Comparison of ENCODE assay signal across 11 cellular contexts in the genomic region with DNA sequence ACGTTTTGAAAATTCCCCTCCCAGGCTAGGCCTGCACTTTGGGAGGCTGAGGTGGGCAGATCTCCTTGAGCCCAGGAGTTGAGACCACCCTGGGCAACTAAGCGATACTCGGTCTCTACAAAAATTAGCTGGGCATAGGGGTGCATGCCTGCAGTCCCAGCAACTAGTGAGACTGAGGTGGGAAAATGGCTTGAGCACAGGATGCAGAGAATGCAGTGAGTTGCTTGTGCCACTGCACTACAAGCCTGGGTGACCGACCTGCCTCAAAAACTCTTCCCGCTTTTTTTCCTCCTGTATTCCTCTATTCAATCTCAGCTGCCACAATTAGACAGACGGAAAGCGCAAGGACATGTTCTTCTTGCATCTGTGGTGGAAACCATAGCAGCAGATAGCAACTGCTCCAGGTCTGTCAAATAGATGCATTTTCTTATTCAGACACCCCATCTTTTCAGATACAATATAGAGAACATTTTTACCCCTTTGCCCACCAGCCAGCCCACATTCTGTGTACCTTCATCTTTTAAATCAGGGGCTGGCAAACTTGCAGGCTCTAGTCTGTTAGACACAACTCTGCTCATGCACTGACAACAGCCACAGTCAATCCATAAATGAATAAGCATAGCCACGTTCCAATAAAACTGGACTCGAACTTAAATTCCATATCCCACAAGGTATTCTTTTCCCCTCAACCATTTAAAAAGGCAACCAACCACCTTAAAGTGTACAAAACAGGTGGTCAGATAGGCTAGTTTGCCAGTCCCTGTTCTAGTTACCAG. TPM values are rescaled to one million over a fixed set of nuclear protein-coding genes. Genes with fewer than 3 reads are reported as not detected.
A peak's percentile ranks its signal among the peaks of the same experiment; 100 is the strongest.
DNase-seq lines count a peak whose midpoint lies in the region; ATAC-seq and TF ChIP-seq lines count a peak whose summit lies in the region.
"Had no signal": no experiment of that assay in that cellular context is flagged by ENCODE, and none has a peak within 500 bp of the region (broad histone marks: within the 10 kb centered on the region; RNA-seq: fewer than 3 reads in every experiment).

No MANE protein-coding gene starts in this region.

- H3K27me3 Mint-ChIP-seq in CD4-positive, alpha-beta T cell, result no peaks in the 10 kb centered on the region
- H3K27me3 Mint-ChIP-seq in GM23338 (ENCODE audit: insufficient read depth, low read depth, poor library complexity), result peaks cover 23% of the 10 kb centered on the region
- no peaks in the 10 kb centered on the region for H3K27me3 Mint-ChIP-seq in activated T-helper 2 cell treated with anti-CD3 and anti-CD28 coated beads, Interferon-gamma antibody, Interleukin-2, Interleukin-4, amounts not matched to agents 10 μg/mL and 5 μg/mL and 100 μg/mL, durations not matched to agents 14 hours and 24 hours and 36 hours (ENCODE audit: low read depth)

- no peak overlapping the region for H3K18ac ChIP-seq in mesenchymal stem cell (ENCODE audit: low read depth in 1 of 2, low read length in 2 of 2)

- no peak overlapping the region for H3K14ac ChIP-seq in mesenchymal stem cell (ENCODE audit: low read length in 2 of 2)

- no peak overlapping the region for H2AK5ac ChIP-seq in mesenchymal stem cell (ENCODE audit: low read length, severe bottlenecking)

- no peaks in the 10 kb centered on the region for H3K27me3 ChIP-seq in CD4-positive, alpha-beta T cell (ENCODE audit: control insufficient read depth, insufficient read depth, low read length)
- H3K27me3 ChIP-seq in GM23338 (ENCODE audit: insufficient read depth), result no peaks in the 10 kb centered on the region
- H3K27me3 ChIP-seq in mesenchymal stem cell (ENCODE audit: control insufficient read depth in 1 of 2, insufficient read depth in 1 of 2, low read length in 2 of 2), result no peaks in the 10 kb centered on the region

- H3K27ac Mint-ChIP-seq in CD4-positive, alpha-beta T cell, result peak overlapping the region; percentile 84
- H3K27ac Mint-ChIP-seq in GM23338, result peak overlapping the region; percentile 46; the same call in 1 of the 2 replicates
- H3K27ac Mint-ChIP-seq in activated T-helper 2 cell treated with anti-CD3 and anti-CD28 coated beads, Interferon-gamma antibody, Interleukin-2, Interleukin-4, amounts not matched to agents 10 μg/mL and 5 μg/mL and 100 μg/mL, durations not matched to agents 14 hours and 24 hours and 36 hours, result peak overlapping the region; percentile 10

- no peak overlapping the region for H2BK5ac ChIP-seq in mesenchymal stem cell (ENCODE audit: low read depth, low read length, poor library complexity, severe bottlenecking)

- no peak overlapping the region for H4K8ac ChIP-seq in mesenchymal stem cell (ENCODE audit: low read length)

- H2BK15ac ChIP-seq in mesenchymal stem cell (ENCODE audit: low read depth, poor library complexity, severe bottlenecking), result no peak overlapping the region

- H3K4me2 ChIP-seq in GM23338 (no peak overlapping the region), mesenchymal stem cell (ENCODE audit: low read length, poor library complexity, severe bottlenecking) (no peak overlapping the region)

- H3K9me3 ChIP-seq in CD4-positive, alpha-beta T cell (ENCODE audit: control insufficient read depth, low read length), result no peaks in the 10 kb centered on the region
- H3K9me3 ChIP-seq in mesenchymal stem cell (ENCODE audit: control insufficient read depth, low read length), result no peaks in the 10 kb centered on the region

- H3F3A ChIP-seq in GM23338 (replicated peaks; ENCODE audit: low read depth), result peaks cover 62% of the 10 kb centered on the region

- no peak overlapping the region for H3K4me3 ChIP-seq in GM23338
- H3K4me3 ChIP-seq in mesenchymal stem cell (ENCODE audit: insufficient read depth in 1 of 2, low read depth in 1 of 2, low read length in 2 of 2), result peak overlapping the region in 1 of 2 experiments; percentile 6
- H3K4me3 ChIP-seq: lung had no signal

- H3K4me1 Mint-ChIP-seq in CD4-positive, alpha-beta T cell (ENCODE audit: low read depth), result peaks cover 93% of the 10 kb centered on the region
- peaks cover 63% of the 10 kb centered on the region for H3K4me1 Mint-ChIP-seq in GM23338
- H3K4me1 Mint-ChIP-seq in activated T-helper 2 cell treated with anti-CD3 and anti-CD28 coated beads, Interferon-gamma antibody, Interleukin-2, Interleukin-4, amounts not matched to agents 10 μg/mL and 5 μg/mL and 100 μg/mL, durations not matched to agents 14 hours and 24 hours and 36 hours (ENCODE audit: low read depth), result peaks cover 71% of the 10 kb centered on the region

- ATAC-seq in CD4-positive, alpha-beta T cell (ENCODE audit: poor library complexity), result no peak
- ATAC-seq in GM23338 (no peak), left colon (no peak), HG03378 (IDR thresholded peaks at IDR 0.05; ENCODE audit: unreplicated experiment) (no peak)

- peaks cover 33% of the 10 kb centered on the region for H3K4me1 ChIP-seq in GM23338 (ENCODE audit: insufficient read depth)
- peaks cover 7% of the 10 kb centered on the region for H3K4me1 ChIP-seq in mesenchymal stem cell (ENCODE audit: control insufficient read depth, insufficient read depth, low read depth, low read length)

- peaks cover 55% of the 10 kb centered on the region for H3K36me3 Mint-ChIP-seq in CD4-positive, alpha-beta T cell (ENCODE audit: low read depth)
- peaks cover 68% of the 10 kb centered on the region for H3K36me3 Mint-ChIP-seq in GM23338 (ENCODE audit: low read depth)
- peaks cover 88% of the 10 kb centered on the region for H3K36me3 Mint-ChIP-seq in activated T-helper 2 cell treated with anti-CD3 and anti-CD28 coated beads, Interferon-gamma antibody, Interleukin-2, Interleukin-4, amounts not matched to agents 10 μg/mL and 5 μg/mL and 100 μg/mL, durations not matched to agents 14 hours and 24 hours and 36 hours (ENCODE audit: low read depth)

- CTCF ChIA-PET in CD4-positive, alpha-beta T cell (lab: Charles Lee), result no interaction called here

- POLR2A ChIA-PET in CD4-positive, alpha-beta T cell (lab: Charles Lee), result interaction anchor here (0.6 to 1.7 kb wide), 4 partner anchors 9 to 716 kb away, joined by 3 to 8 read pairs (median 3); no protein-coding TSS in a partner anchor

- intact Hi-C loops in CD4-positive, alpha-beta T cell (cut with DNase I, micrococcal nuclease), result loop anchor here (5.0 to 10.0 kb wide), 3 partner anchors 211 to 849 kb away; partner anchors contain the start of genes GTF2F2 (in 2 of the 2), LCP1 (in 1 of the 2) and TSC22D1 (in 1 of the 2)
- intact Hi-C loops in activated T-helper 2 cell treated with anti-CD3 and anti-CD28 coated beads, Interferon-gamma antibody, Interleukin-2, Interleukin-4, amounts not matched to agents 10 μg/mL and 5 μg/mL and 100 μg/mL, durations not matched to agents 14 hours and 24 hours and 36 hours (cut with micrococcal nuclease), result no loop called here
- intact Hi-C loops in left colon (cut with DNase I, micrococcal nuclease), result no loop called here

- no peaks in the 10 kb centered on the region for H3K9me2 ChIP-seq in GM23338 (ENCODE audit: insufficient read depth)

- no peak overlapping the region for H3K27ac ChIP-seq in CD4-positive, alpha-beta T cell (ENCODE audit: low read depth, low read length)
- H3K27ac ChIP-seq in GM23338 (ENCODE audit: low read depth), result peak overlapping the region; percentile 85
- H3K27ac ChIP-seq in mesenchymal stem cell (ENCODE audit: low read length, poor library complexity, severe bottlenecking), result no peak overlapping the region

- no peak for TF ChIP-seq CTCF in CD4-positive, alpha-beta T cell (IDR thresholded peaks at IDR 0.05)
- TF ChIP-seq CTCF in GM23338 (conservative IDR thresholded peaks at IDR 0.05; ENCODE audit: low read depth in 2 of 2), result no peak

- no peak overlapping the region for H4K91ac ChIP-seq in mesenchymal stem cell (ENCODE audit: low read length)

- H3K36me3 ChIP-seq in GM23338 (ENCODE audit: insufficient read depth) (peaks cover 43% of the 10 kb centered on the region), mesenchymal stem cell (ENCODE audit: control insufficient read depth in 1 of 2, insufficient read depth in 2 of 2, low read depth in 1 of 2, low read length in 2 of 2) (peaks cover 16 to 63% of the 10 kb centered on the region in 2 experiments)

- H3K4ac ChIP-seq in mesenchymal stem cell (ENCODE audit: low read depth in 1 of 2, low read length in 2 of 2), result no peak overlapping the region

- H3K4me3 Mint-ChIP-seq in CD4-positive, alpha-beta T cell, result peak overlapping the region; percentile 30
- no peak overlapping the region; the same call in 2 of the 3 replicates for H3K4me3 Mint-ChIP-seq in GM23338
- H3K4me3 Mint-ChIP-seq in activated T-helper 2 cell treated with anti-CD3 and anti-CD28 coated beads, Interferon-gamma antibody, Interleukin-2, Interleukin-4, amounts not matched to agents 10 μg/mL and 5 μg/mL and 100 μg/mL, durations not matched to agents 14 hours and 24 hours and 36 hours (ENCODE audit: low read depth), result peak overlapping the region; percentile 99

- H3K79me2 ChIP-seq in GM23338 (replicated peaks; ENCODE audit: insufficient read depth), result peaks cover 44% of the 10 kb centered on the region

- H2BK12ac ChIP-seq in mesenchymal stem cell (ENCODE audit: low read length in 2 of 2), result no peak overlapping the region

- H3K79me1 ChIP-seq in mesenchymal stem cell (replicated peaks; ENCODE audit: low read length, poor library complexity, severe bottlenecking), result peaks cover 4% of the 10 kb centered on the region

- H2AFZ ChIP-seq in GM23338 (no peak overlapping the region), mesenchymal stem cell (ENCODE audit: low read depth, low read length) (no peak overlapping the region)

- H4K20me1 ChIP-seq in GM23338 (replicated peaks; ENCODE audit: insufficient read depth), result peaks cover 47% of the 10 kb centered on the region

- no peak overlapping the region for H2BK120ac ChIP-seq in mesenchymal stem cell (ENCODE audit: low read depth, low read length)

- H3K9ac ChIP-seq in mesenchymal stem cell (ENCODE audit: low read length), result peak overlapping the region; percentile 13

- peak in 1 of 10 experiments; percentile 24 for DNase-seq in CD4-positive, alpha-beta T cell
- DNase-seq in GM23338 (ENCODE audit: low spot score) (peak; percentile 21), mesenchymal stem cell (no peak), UCSD-AML1 (lab: John Stamatoyannopoulos, UW; ENCODE audit: unreplicated experiment) (no peak), left colon (no peak), activated gamma-delta T cell treated with Interleukin-2 at 50 U/mL for 16 hours (no peak)
- DNase-seq in activated T-helper 2 cell treated with anti-CD3 and anti-CD28 coated beads, Interferon-gamma antibody, Interleukin-2, Interleukin-4, amounts not matched to agents 10 μg/mL and 5 μg/mL and 100 μg/mL, durations not matched to agents 14 hours and 24 hours and 36 hours (ENCODE audit: low spot score), result no peak
- DNase-seq: IMR-90, NCI-H2171 had no signal

- H3K9me3 Mint-ChIP-seq in CD4-positive, alpha-beta T cell, result no peaks in the 10 kb centered on the region
- peaks cover 6% of the 10 kb centered on the region; the same call in 1 of the 3 replicates for H3K9me3 Mint-ChIP-seq in GM23338
- no peaks in the 10 kb centered on the region for H3K9me3 Mint-ChIP-seq in activated T-helper 2 cell treated with anti-CD3 and anti-CD28 coated beads, Interferon-gamma antibody, Interleukin-2, Interleukin-4, amounts not matched to agents 10 μg/mL and 5 μg/mL and 100 μg/mL, durations not matched to agents 14 hours and 24 hours and 36 hours

- no peak overlapping the region for H3K23ac ChIP-seq in mesenchymal stem cell (ENCODE audit: low read length in 2 of 2)

- 95% methylated on average over 9 of the region's 9 CpGs for WGBS in mesenchymal stem cell

RNA-seq across cellular contexts. Expression of gene TPT1, which starts 4.8 kb away (rescaled TPM):
- total RNA-seq in CD4-positive, alpha-beta T cell, result 1,000 to 10,000 TPM; 8,742 to 8,834 TPM
- 1,385 and 1,395 TPM in 2 replicates for total RNA-seq in GM23338 (2014; rRNA removed; shearing (Covaris generic))
- 2,519 and 3,116 TPM in 2 replicates for polyA plus RNA-seq in GM23338 (2016; fragmentation: Nextera tagmentation; extraction: Ambion mirVana)
- 2,606 and 2,653 TPM in 2 replicates for total RNA-seq in activated T-helper 2 cell treated with anti-CD3 and anti-CD28 coated beads, Interferon-gamma antibody, Interleukin-2, Interleukin-4, amounts not matched to agents 10 μg/mL and 5 μg/mL and 100 μg/mL, durations not matched to agents 14 hours and 24 hours and 36 hours
- polyA plus RNA-seq in mesenchymal stem cell (2013, experiment 1 of 2), result 4,121 TPM
- 4,163 TPM for polyA plus RNA-seq in mesenchymal stem cell (2013, experiment 2 of 2)
- 1,000 to 10,000 TPM; 3,363 to 4,788 TPM for total RNA-seq in left colon

Comparison
In these comparisons a context has a peak if more than half of its experiments do, and no peak if none do; other contexts are left out.
1. H3K27ac Mint-ChIP-seq: peak in every context shown above with its lines; median percentile 84 in CD4-positive, alpha-beta T cell; 46 in GM23338; 10 in activated T-helper 2 cell treated with anti-CD3 and anti-CD28 coated beads, Interferon-gamma antibody, Interleukin-2, Interleukin-4, amounts not matched to agents 10 μg/mL and 5 μg/mL and 100 μg/mL, durations not matched to agents 14 hours and 24 hours and 36 hours.
2. intact Hi-C loops: an anchor here in CD4-positive, alpha-beta T cell (5.0 to 10.0 kb wide); none called in activated T-helper 2 cell treated with anti-CD3 and anti-CD28 coated beads, Interferon-gamma antibody, Interleukin-2, Interleukin-4, amounts not matched to agents 10 μg/mL and 5 μg/mL and 100 μg/mL, durations not matched to agents 14 hours and 24 hours and 36 hours and left colon.